Comparison of ENCODE assay signal across 8 cellular contexts in the genomic region with DNA sequence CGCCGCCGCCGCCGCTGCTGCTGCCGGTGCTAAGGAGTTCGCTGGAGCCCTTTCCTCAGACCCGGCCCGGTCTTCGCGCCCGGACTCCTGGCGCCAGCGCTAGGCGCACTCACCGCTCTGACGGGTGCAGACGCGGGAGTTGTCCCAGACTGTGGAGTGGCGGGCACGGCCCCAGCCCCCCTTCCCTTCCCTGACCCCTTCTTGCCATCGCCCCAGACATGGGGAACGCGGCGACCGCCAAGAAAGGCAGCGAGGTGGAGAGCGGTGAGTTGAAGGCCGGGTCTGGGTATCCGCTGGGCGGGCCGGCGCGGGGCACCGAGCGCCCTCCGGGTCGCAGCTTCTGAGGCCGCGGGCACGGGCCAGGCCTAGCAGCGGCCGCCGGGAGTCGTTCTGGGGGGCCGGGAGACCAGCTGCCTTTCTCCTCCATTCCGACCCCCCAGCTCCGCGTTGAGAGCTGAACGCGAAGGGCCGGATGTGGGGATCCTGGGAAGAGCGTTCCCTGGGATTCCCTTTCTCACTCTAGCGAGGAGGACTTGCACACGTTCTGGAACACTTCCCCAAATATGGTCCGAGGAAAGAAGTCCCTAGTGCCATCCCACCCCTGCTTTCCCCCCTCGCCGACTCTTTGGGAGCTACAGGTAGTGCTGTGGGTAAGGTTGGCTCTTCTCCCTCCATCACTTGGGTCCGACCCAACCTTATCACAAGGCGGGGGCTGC.
DNase-seq lines count a peak whose midpoint lies in the region; ATAC-seq and TF ChIP-seq lines count a peak whose summit lies in the region.

No MANE protein-coding gene starts in this region.

- H3K4me1 ChIP-seq in HUES6 (ENCODE audit: control insufficient read depth, insufficient read depth, low read length), result peaks cover 5% of the 10 kb centered on the region; the same call in 1 of the 2 replicates

- H3K27ac ChIP-seq in HUES6 (ENCODE audit: low read depth, low read length), result peak overlapping the region; percentile 61; the same call in 1 of the 2 replicates

- H3K9me3 Mint-ChIP-seq in neural crest cell, result peaks cover 2% of the 10 kb centered on the region

- H3K9me3 ChIP-seq in HUES6 (ENCODE audit: control insufficient read depth, insufficient read depth, low read depth, low read length), result no peaks in the 10 kb centered on the region

- H3K27ac Mint-ChIP-seq in neural crest cell (ENCODE audit: unreplicated experiment), result peak overlapping the region; percentile 90

- no peaks in the 10 kb centered on the region for H3K27me3 ChIP-seq in HUES6 (ENCODE audit: control insufficient read depth, insufficient read depth, low read length)

- TF ChIP-seq CTCF in foreskin fibroblast (IDR thresholded peaks at IDR 0.05; ENCODE audit: low read depth, low read length) (no peak), neural crest cell (conservative IDR thresholded peaks at IDR 0.05) (no peak)

- H3K4me3 ChIP-seq in HUES6 (ENCODE audit: low read depth, low read length), result peak overlapping the region; percentile 99
- H3K4me3 ChIP-seq in foreskin fibroblast (ENCODE audit: low read depth in 1 of 2, low read length in 2 of 2), result peak overlapping the region; percentile 58 to 74

- H3K36me3 Mint-ChIP-seq in neural crest cell (ENCODE audit: low read depth), result peaks cover 12% of the 10 kb centered on the region

- DNase-seq in NK-92 treated with Interleukin-12 subunit alpha and Interleukin-12 subunit beta, amount 100 ng/mL, for 24 hours (lab: John Stamatoyannopoulos, UW), result peak; percentile 40
- no peak for DNase-seq in NK-92 (lab: John Stamatoyannopoulos, UW; ENCODE audit: unreplicated experiment)
- peak; percentile 2 to 8 for DNase-seq in activated CD4-positive, alpha-beta T cell treated with anti-CD3 and anti-CD28 coated beads, Interleukin-2, amount 50 U/mL, for 4 hours
- DNase-seq in foreskin fibroblast, result peak; percentile 20 to 57
- DNase-seq in neural crest cell (ENCODE audit: low read depth, low spot score), result no peak
- no peak for DNase-seq in T-helper 9 cell

- peaks cover 29% of the 10 kb centered on the region for H3K4me1 Mint-ChIP-seq in neural crest cell

- no peaks in the 10 kb centered on the region for H3K27me3 Mint-ChIP-seq in neural crest cell (ENCODE audit: low read depth)

- ATAC-seq in GM21529 (IDR thresholded peaks at IDR 0.05; ENCODE audit: unreplicated experiment), result peak; percentile 44

- H3K36me3 ChIP-seq in HUES6 (ENCODE audit: control insufficient read depth, insufficient read depth, low read length), result no peaks in the 10 kb centered on the region; the same call in 1 of the 2 replicates

- peak overlapping the region; percentile 94 for H3K4me3 Mint-ChIP-seq in neural crest cell

- peak overlapping the region; percentile 88 for H3K9ac ChIP-seq in HUES6 (ENCODE audit: low read length)

Comparison
In these comparisons a context has a peak if more than half of its experiments do, and no peak if none do; other contexts are left out.
1. DNase-seq: peak in NK-92 treated with Interleukin-12 subunit alpha and Interleukin-12 subunit beta, amount 100 ng/mL, for 24 hours (single experiment), activated CD4-positive, alpha-beta T cell treated with anti-CD3 and anti-CD28 coated beads, Interleukin-2, amount 50 U/mL, for 4 hours (2 of 2) and foreskin fibroblast (2 of 2); none in NK-92 (single experiment), neural crest cell (single experiment) and T-helper 9 cell (single experiment).